Comparison of ENCODE assay signal across 9 cellular contexts in the genomic region with DNA sequence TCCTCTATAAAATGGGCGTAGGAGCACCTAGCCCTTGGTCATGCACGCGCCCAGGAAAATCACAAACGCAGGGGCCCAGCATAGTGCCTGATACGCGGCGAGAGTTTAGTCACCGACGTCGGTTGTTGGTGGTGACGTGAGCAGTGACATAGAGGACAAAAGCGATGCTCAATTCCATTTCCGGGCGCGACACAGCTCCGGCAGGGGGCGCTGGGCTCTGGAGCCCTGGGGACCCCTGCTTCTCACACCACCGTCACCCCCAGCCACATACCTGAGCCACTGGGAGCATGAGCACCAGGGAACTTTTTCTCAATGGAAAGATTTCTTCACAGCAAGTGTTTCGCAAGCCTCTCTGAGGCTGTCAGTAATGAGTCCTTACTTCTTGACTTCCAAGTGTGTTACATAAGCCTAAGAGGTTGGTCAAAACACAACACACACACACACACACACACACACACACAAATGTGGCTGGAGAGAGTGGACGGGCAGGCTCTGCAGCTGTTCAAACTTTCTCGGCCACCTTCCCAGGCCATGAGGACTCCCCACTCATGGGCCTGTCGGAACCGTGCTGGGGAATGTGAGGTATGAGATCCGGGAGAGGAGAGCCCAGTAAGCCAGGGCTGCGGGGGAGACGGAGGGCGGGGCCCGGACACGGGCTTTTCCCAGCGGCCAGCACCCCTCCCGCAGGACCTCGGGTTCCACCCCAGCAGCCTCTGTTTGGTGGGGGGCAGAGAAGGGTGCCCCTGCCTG. TPM values are rescaled to one million over a fixed set of nuclear protein-coding genes. Genes with fewer than 3 reads are reported as not detected.
DNase-seq lines count a peak whose midpoint lies in the region; ATAC-seq and TF ChIP-seq lines count a peak whose summit lies in the region.
"Had no signal": no experiment of that assay in that cellular context is flagged by ENCODE, and none has a peak within 500 bp of the region (broad histone marks: within the 10 kb centered on the region; RNA-seq: fewer than 3 reads in every experiment).

No MANE protein-coding gene starts in this region.

- H3K9me3 Mint-ChIP-seq in natural killer cell treated with Interleukin-12 subunit alpha and Interleukin-12 subunit beta and Interleukin-15 and Interleukin-18, amount 100 ng/mL, for 72 hours = no peaks in the 10 kb centered on the region

- ATAC-seq in natural killer cell treated with Interleukin-12 subunit alpha and Interleukin-12 subunit beta and Interleukin-15 and Interleukin-18, amount 100 ng/mL, for 72 hours = no peak
- ATAC-seq in GM19455 (IDR thresholded peaks at IDR 0.05; ENCODE audit: unreplicated experiment) = no peak

- peak overlapping the region; percentile 34 for H3K4me3 Mint-ChIP-seq in natural killer cell treated with Interleukin-12 subunit alpha and Interleukin-12 subunit beta and Interleukin-15 and Interleukin-18, amount 100 ng/mL, for 72 hours

- no peaks in the 10 kb centered on the region for H3K36me3 Mint-ChIP-seq in natural killer cell treated with Interleukin-12 subunit alpha and Interleukin-12 subunit beta and Interleukin-15 and Interleukin-18, amount 100 ng/mL, for 72 hours

- peak; percentile 61 for TF ChIP-seq CTCF in AG09309 (IDR thresholded peaks at IDR 0.05; ENCODE audit: control insufficient read depth, insufficient read depth, low read depth, low read length, missing control alignments)
- peak; percentile 14 for TF ChIP-seq CTCF in epithelial cell of proximal tubule (conservative IDR thresholded peaks at IDR 0.05; ENCODE audit: low read depth, low read length)

- H3K27ac Mint-ChIP-seq in natural killer cell treated with Interleukin-12 subunit alpha and Interleukin-12 subunit beta and Interleukin-15 and Interleukin-18, amount 100 ng/mL, for 72 hours = no peak overlapping the region

- peak; percentile 95 for DNase-seq in AG09309 (ENCODE audit: low read depth)
- peak; percentile 84 for DNase-seq in NOMO-1 treated with dmso at 0.1 percent for 144 hours (lab: John Stamatoyannopoulos, UW; ENCODE audit: unreplicated experiment)
- peak; percentile 69 for DNase-seq in epithelial cell of proximal tubule (ENCODE audit: low read depth)
- DNase-seq in natural killer cell treated with Interleukin-12 subunit alpha and Interleukin-12 subunit beta and Interleukin-15 and Interleukin-18, amount 100 ng/mL, for 72 hours (ENCODE audit: low spot score) = no peak
- no peak for DNase-seq in NCI-H524 treated with DMSO at 0.1 percent for 48 hours (lab: John Stamatoyannopoulos, UW)
- DNase-seq in NCI-H2029 (lab: John Stamatoyannopoulos, UW) = no peak
- DNase-seq in OCI-M2 (lab: John Stamatoyannopoulos, UW; ENCODE audit: unreplicated experiment) = no peak

- peaks cover 0 to 25% of the 10 kb centered on the region in 2 donors for H3K27me3 Mint-ChIP-seq in natural killer cell treated with Interleukin-12 subunit alpha and Interleukin-12 subunit beta and Interleukin-15 and Interleukin-18, amount 100 ng/mL, for 72 hours

- H3K4me3 ChIP-seq in AG09309 (ENCODE audit: control insufficient read depth, low read depth, low read length) (no peak overlapping the region; the same call in none of the 2 replicates), epithelial cell of proximal tubule (ENCODE audit: low read depth, low read length) (no peak overlapping the region)
- H3K4me3 ChIP-seq: GM12878 had no signal

- no peaks in the 10 kb centered on the region for H3K4me1 Mint-ChIP-seq in natural killer cell treated with Interleukin-12 subunit alpha and Interleukin-12 subunit beta and Interleukin-15 and Interleukin-18, amount 100 ng/mL, for 72 hours (ENCODE audit: low read depth in 2 of 2)

RNA-seq across cellular contexts. Expression of gene LINC01488, which starts 36.9 kb away (rescaled TPM):
- total RNA-seq in epithelial cell of proximal tubule = not detected in 2 replicates
- not detected for total RNA-seq in natural killer cell treated with Interleukin-12 subunit alpha and Interleukin-12 subunit beta and Interleukin-15 and Interleukin-18, amount 100 ng/mL, for 72 hours
- total RNA-seq: GM12878 had no signal

Comparison
In these comparisons a context has a peak if more than half of its experiments do, and no peak if none do; other contexts are left out.
1. DNase-seq: peak in AG09309 (single experiment), NOMO-1 treated with dmso at 0.1 percent for 144 hours (single experiment) and epithelial cell of proximal tubule (single experiment); none in natural killer cell treated with Interleukin-12 subunit alpha and Interleukin-12 subunit beta and Interleukin-15 and Interleukin-18, amount 100 ng/mL, for 72 hours (single experiment), NCI-H524 treated with DMSO at 0.1 percent for 48 hours (single experiment), NCI-H2029 (single experiment) and OCI-M2 (single experiment).